Comparison of ENCODE assay signal across 34 cellular contexts in genomic region chr5:73116506-73116905, GRCh38. TPM values are rescaled to one million over a fixed set of nuclear protein-coding genes. Genes with fewer than 3 reads are reported as not detected.
"Had no signal": no experiment of that assay in that cellular context is flagged by ENCODE, and none has a peak within 500 bp of the region (broad histone marks: within the 10 kb centered on the region; RNA-seq: fewer than 3 reads in every experiment).

No MANE protein-coding gene starts in this region.

- H3K9me3 ChIP-seq: adrenal gland, right atrium auricular region, transverse colon had no signal

- H3K27ac Mint-ChIP-seq: activated CD4-positive, alpha-beta memory T cell treated with anti-CD3 and anti-CD28 coated beads for 36 hours; activated CD4-positive, alpha-beta T cell treated with anti-CD3 and anti-CD28 coated beads, Interleukin-2, amount 10 ng/mL, durations not matched to agents 24 days and 14 days; activated naive CD4-positive, alpha-beta T cell treated with anti-CD3 and anti-CD28 coated beads for 36 hours; activated naive CD8-positive, alpha-beta T cell treated with anti-CD3 and anti-CD28 coated beads for 36 hours; activated T-helper 1 cell treated with anti-CD3 and anti-CD28 coated beads, Interleukin-12 subunit alpha, Interleukin-12 subunit beta, Interleukin-2, Interleukin-4 antibody, amounts not matched to agents 30 ng/mL and 10 ng/mL and 1 ng/mL, durations not matched to agents 14 hours and 24 hours and 36 hours; endodermal cell; naive thymus-derived CD4-positive, alpha-beta T cell; T-helper 1 cell treated with Interleukin-12 subunit alpha and Interleukin-12 subunit beta and Interleukin-4 antibody, amounts not matched to agents 30 μg/mL and 1 μg/mL, for 36 hours had no signal

- H3K27me3 ChIP-seq: right atrium auricular region had no signal

- H3K36me3 ChIP-seq: adrenal gland, esophagus muscularis mucosa, right atrium auricular region, transverse colon had no signal

- H3K4me3 Mint-ChIP-seq: activated CD4-positive, alpha-beta memory T cell treated with anti-CD3 and anti-CD28 coated beads for 36 hours; activated CD4-positive, alpha-beta T cell treated with anti-CD3 and anti-CD28 coated beads, Interleukin-2, amount 10 ng/mL, durations not matched to agents 24 days and 14 days; activated naive CD4-positive, alpha-beta T cell treated with anti-CD3 and anti-CD28 coated beads for 36 hours; activated naive CD8-positive, alpha-beta T cell treated with anti-CD3 and anti-CD28 coated beads for 36 hours; activated T-helper 1 cell treated with anti-CD3 and anti-CD28 coated beads, Interleukin-12 subunit alpha, Interleukin-12 subunit beta, Interleukin-2, Interleukin-4 antibody, amounts not matched to agents 30 ng/mL and 10 ng/mL and 1 ng/mL, durations not matched to agents 14 hours and 24 hours and 36 hours; brain; endodermal cell; naive thymus-derived CD4-positive, alpha-beta T cell; neural crest cell; T-helper 1 cell treated with Interleukin-12 subunit alpha and Interleukin-12 subunit beta and Interleukin-4 antibody, amounts not matched to agents 30 μg/mL and 1 μg/mL, for 36 hours had no signal

- ATAC-seq: left cardiac atrium; left ventricle myocardium superior; naive thymus-derived CD4-positive, alpha-beta T cell had no signal

- DNase-seq: activated CD4-positive, alpha-beta memory T cell treated with anti-CD3 and anti-CD28 coated beads for 36 hours; activated CD4-positive, alpha-beta T cell treated with anti-CD3 and anti-CD28 coated beads, Interleukin-2, amount 10 ng/mL, durations not matched to agents 24 days and 14 days; activated CD4-positive, CD25-positive, alpha-beta regulatory T cell treated with anti-CD3 and anti-CD28 coated beads, Interleukin-2, amount 50 U/mL, for 72 hours; activated CD8-positive, alpha-beta memory T cell treated with anti-CD3 and anti-CD28 coated beads, Interleukin-2, amount 50 U/mL, for 4 hours; activated effector memory CD4-positive, alpha-beta T cell treated with anti-CD3 and anti-CD28 coated beads, Interleukin-2, amount 50 U/mL, for 16 hours; activated naive CD4-positive, alpha-beta T cell treated with anti-CD3 and anti-CD28 coated beads for 36 hours; activated naive CD8-positive, alpha-beta T cell treated with anti-CD3 and anti-CD28 coated beads for 36 hours; activated T-cell treated with anti-CD3 and anti-CD28 coated beads, Interleukin-2, amount 50 U/mL, for 1 hour; adrenal gland; aorta; endodermal cell; foreskin melanocyte; left cardiac atrium; left ventricle myocardium superior; naive thymus-derived CD4-positive, alpha-beta T cell; nucleus accumbens; stimulated activated CD4-positive, alpha-beta T cell treated with anti-CD3 and anti-CD28 coated beads, Interleukin-2, amount 100 ng/mL, for 48 hours; stimulated activated naive CD4-positive, alpha-beta T cell treated with Interleukin-2 at 50 U/mL for 16 hours; T1000; transverse colon had no signal

- H3K4me3 ChIP-seq: adrenal gland, esophagus muscularis mucosa, right atrium auricular region, transverse colon had no signal

- H3K36me3 Mint-ChIP-seq: activated CD4-positive, alpha-beta memory T cell treated with anti-CD3 and anti-CD28 coated beads for 36 hours; brain had no signal

- H3K27ac ChIP-seq: adrenal gland, esophagus muscularis mucosa, right atrium auricular region had no signal

- H3K9me3 Mint-ChIP-seq: activated CD4-positive, alpha-beta memory T cell treated with anti-CD3 and anti-CD28 coated beads for 36 hours; activated CD4-positive, alpha-beta T cell treated with anti-CD3 and anti-CD28 coated beads, Interleukin-2, amount 10 ng/mL, durations not matched to agents 24 days and 14 days; activated naive CD4-positive, alpha-beta T cell treated with anti-CD3 and anti-CD28 coated beads for 36 hours; activated naive CD8-positive, alpha-beta T cell treated with anti-CD3 and anti-CD28 coated beads for 36 hours; activated T-helper 1 cell treated with anti-CD3 and anti-CD28 coated beads, Interleukin-12 subunit alpha, Interleukin-12 subunit beta, Interleukin-2, Interleukin-4 antibody, amounts not matched to agents 30 ng/mL and 10 ng/mL and 1 ng/mL, durations not matched to agents 14 hours and 24 hours and 36 hours; endodermal cell; neural crest cell; T-helper 1 cell treated with Interleukin-12 subunit alpha and Interleukin-12 subunit beta and Interleukin-4 antibody, amounts not matched to agents 30 μg/mL and 1 μg/mL, for 36 hours had no signal

RNA-seq across cellular contexts. Expression of gene TMEM171, which starts 3.9 kb away (rescaled TPM):
- total RNA-seq: activated CD4-positive, alpha-beta memory T cell treated with anti-CD3 and anti-CD28 coated beads for 36 hours; activated CD4-positive, alpha-beta T cell treated with anti-CD3 and anti-CD28 coated beads, Interleukin-2, amount 10 ng/mL, durations not matched to agents 24 days and 14 days; activated CD8-positive, alpha-beta memory T cell treated with anti-CD3 and anti-CD28 coated beads for 36 hours; activated naive CD4-positive, alpha-beta T cell treated with anti-CD3 and anti-CD28 coated beads for 36 hours; activated naive CD8-positive, alpha-beta T cell treated with anti-CD3 and anti-CD28 coated beads for 36 hours; activated T-helper 1 cell treated with anti-CD3 and anti-CD28 coated beads, Interleukin-12 subunit alpha, Interleukin-12 subunit beta, Interleukin-2, Interleukin-4 antibody, amounts not matched to agents 30 ng/mL and 10 ng/mL and 1 ng/mL, durations not matched to agents 14 hours and 24 hours and 36 hours; aorta; cardiac septum; esophagus muscularis mucosa; left ventricle myocardium superior; neural crest cell; urinary bladder had no signal
- polyA plus RNA-seq: naive thymus-derived CD4-positive, alpha-beta T cell had no signal

RNA-seq across cellular contexts. Expression of gene TMEM174, which starts 56.5 kb away (rescaled TPM):
- total RNA-seq: activated CD4-positive, alpha-beta memory T cell treated with anti-CD3 and anti-CD28 coated beads for 36 hours; activated CD4-positive, alpha-beta T cell treated with anti-CD3 and anti-CD28 coated beads, Interleukin-2, amount 10 ng/mL, durations not matched to agents 24 days and 14 days; activated CD8-positive, alpha-beta memory T cell treated with anti-CD3 and anti-CD28 coated beads for 36 hours; activated naive CD4-positive, alpha-beta T cell treated with anti-CD3 and anti-CD28 coated beads for 36 hours; activated naive CD8-positive, alpha-beta T cell treated with anti-CD3 and anti-CD28 coated beads for 36 hours; activated T-helper 1 cell treated with anti-CD3 and anti-CD28 coated beads, Interleukin-12 subunit alpha, Interleukin-12 subunit beta, Interleukin-2, Interleukin-4 antibody, amounts not matched to agents 30 ng/mL and 10 ng/mL and 1 ng/mL, durations not matched to agents 14 hours and 24 hours and 36 hours; adrenal gland; aorta; cardiac septum; cerebellum; endodermal cell; esophagus muscularis mucosa; glomerular endothelial cell; left cardiac atrium; left ventricle myocardium superior; lung microvascular endothelial cell; mucosa of gallbladder; naive thymus-derived CD4-positive, alpha-beta T cell; neural crest cell; right atrium auricular region; temporal lobe; urinary bladder had no signal
- polyA plus RNA-seq: adrenal gland; aorta; naive thymus-derived CD4-positive, alpha-beta T cell; urinary bladder had no signal
